19 cellular contexts compared by ENCODE assay signal in genomic region chr10:73119457-73119856, GRCh38. TPM values are rescaled to one million over a fixed set of nuclear protein-coding genes. Genes with fewer than 3 reads are reported as not detected.
A peak's percentile ranks its signal among the peaks of the same experiment; 100 is the strongest.
DNase-seq lines count a peak whose midpoint lies in the region; ATAC-seq and TF ChIP-seq lines count a peak whose summit lies in the region.
"Had no signal": no experiment of that assay in that cellular context is flagged by ENCODE, and none has a peak within 500 bp of the region (broad histone marks: within the 10 kb centered on the region; RNA-seq: fewer than 3 reads in every experiment).

No MANE protein-coding gene starts in this region.

- in situ Hi-C loops in gastrocnemius medialis (cut with MboI; ENCODE audit: low sequenced_read_pairs in 4 of 4): no loop called here

- H3K36me3 Mint-ChIP-seq in activated CD4-positive, alpha-beta T cell treated with anti-CD3 and anti-CD28 coated beads for 36 hours (ENCODE audit: low read depth): peaks cover 10% of the 10 kb centered on the region
- H3K36me3 Mint-ChIP-seq in GM23338 (ENCODE audit: low read depth): peaks cover 10% of the 10 kb centered on the region; the same call in 2 of the 3 replicates

- H3K4me3 ChIP-seq in GM23338: no peak overlapping the region
- no peak overlapping the region for H3K4me3 ChIP-seq in adrenal gland
- H3K4me3 ChIP-seq in gastrocnemius medialis: no peak overlapping the region

- intact Hi-C loops in activated CD4-positive, alpha-beta T cell treated with anti-CD3 and anti-CD28 coated beads for 36 hours (cut with DNase I, micrococcal nuclease): no loop called here
- intact Hi-C loops in adrenal gland (cut with DNase I) (no loop called here), gastrocnemius medialis (cut with DNase I; ENCODE audit: low total_unique reads) (no loop called here)

- no peaks in the 10 kb centered on the region for H3K9me2 ChIP-seq in GM23338 (ENCODE audit: insufficient read depth)

- CTCF ChIA-PET in activated CD4-positive, alpha-beta T cell treated with anti-CD3 and anti-CD28 coated beads for 36 hours (lab: Charles Lee): interaction anchor here (0.6 kb wide), 1 partner anchor 49 kb away, joined by 3 read pairs; no protein-coding TSS in a partner anchor

- DNase-seq in activated CD4-positive, alpha-beta T cell treated with anti-CD3 and anti-CD28 coated beads for 36 hours: no peak
- DNase-seq in activated CD4-positive, alpha-beta T cell treated with anti-CD3 and anti-CD28 coated beads for 48 hours: no peak
- DNase-seq in GM23338 (ENCODE audit: low spot score): no peak
- DNase-seq in adrenal gland: no peak
- DNase-seq in gastrocnemius medialis: no peak
- no peak for DNase-seq in SKM-1 (lab: John Stamatoyannopoulos, UW; ENCODE audit: unreplicated experiment)
- DNase-seq in activated T-cell treated with anti-CD3 and anti-CD28 coated beads, Interleukin-2, amount 50 U/mL, for 1 hour: no peak
- DNase-seq: 8988T; BE2C; CD8-positive, alpha-beta memory T cell; DMS79; H9; NCI-H1417; NCI-H187 treated with DMSO at 0.1 percent for 48 hours; NCI-H69; NK-92 treated with Interleukin-12 subunit alpha and Interleukin-12 subunit beta, amount 100 ng/mL, for 24 hours; SHP77 treated with DMSO at 0.1 percent for 48 hours had no signal

- H3K9me3 ChIP-seq in adrenal gland (replicated peaks in 1 of 3): no peaks in the 10 kb centered on the region
- H3K9me3 ChIP-seq in gastrocnemius medialis: no peaks in the 10 kb centered on the region
- H3K9me3 ChIP-seq: BE2C had no signal

- POLR2A ChIA-PET in activated CD4-positive, alpha-beta T cell treated with anti-CD3 and anti-CD28 coated beads for 36 hours (lab: Charles Lee): no interaction called here

- peak overlapping the region; percentile 22 for H3K27ac Mint-ChIP-seq in activated CD4-positive, alpha-beta T cell treated with anti-CD3 and anti-CD28 coated beads for 36 hours
- 0 out of 2 replicates have a peak overlapping the region, but pooled peaks have one; percentile 6 for H3K27ac Mint-ChIP-seq in GM23338

- H3K4me1 ChIP-seq in GM23338 (ENCODE audit: insufficient read depth) (peaks cover 3% of the 10 kb centered on the region; the same call in 1 of the 2 replicates), adrenal gland (replicated peaks in 1 of 2) (peaks cover 7 to 18% of the 10 kb centered on the region in 2 donors), gastrocnemius medialis (peaks cover 19 to 34% of the 10 kb centered on the region in 2 donors)
- H3K4me1 ChIP-seq: BE2C had no signal

- ATAC-seq in activated CD4-positive, alpha-beta T cell treated with anti-CD3 and anti-CD28 coated beads for 36 hours: no peak
- no peak for ATAC-seq in GM23338
- ATAC-seq in gastrocnemius medialis: no peak
- no peak for ATAC-seq in GM19455 (IDR thresholded peaks at IDR 0.05; ENCODE audit: unreplicated experiment)

- TF ChIP-seq CTCF in GM23338 (conservative IDR thresholded peaks at IDR 0.05; ENCODE audit: low read depth in 2 of 2) (no peak), adrenal gland (IDR thresholded peaks at IDR 0.05) (no peak), gastrocnemius medialis (IDR thresholded peaks at IDR 0.05 in 4 of 5, conservative IDR thresholded peaks at IDR 0.05 in 1 of 5) (no peak)

- no peak overlapping the region for H2AFZ ChIP-seq in GM23338

- TF ChIP-seq POLR2A in adrenal gland (IDR thresholded peaks at IDR 0.05) (no peak), gastrocnemius medialis (IDR thresholded peaks at IDR 0.05) (no peak)

- H3K9me3 Mint-ChIP-seq in activated CD4-positive, alpha-beta T cell treated with anti-CD3 and anti-CD28 coated beads for 36 hours (ENCODE audit: low read depth): no peaks in the 10 kb centered on the region
- H3K9me3 Mint-ChIP-seq in GM23338: no peaks in the 10 kb centered on the region
- H3K9me3 Mint-ChIP-seq: CD8-positive, alpha-beta memory T cell; H9 had no signal

- 83 to 94% (median 89%) methylated on average over 1 of the region's 1 CpG for WGBS in adrenal gland, 4 donors

- no peaks in the 10 kb centered on the region for H4K20me1 ChIP-seq in GM23338 (replicated peaks; ENCODE audit: insufficient read depth)

- H3K27ac ChIP-seq in GM23338 (ENCODE audit: low read depth) (no peak overlapping the region), adrenal gland (peak overlapping the region in 4 of 5 donors; percentile 42 to 72 (median 56)), gastrocnemius medialis (peak overlapping the region; percentile 91 to 96 (median 94))

- H3K79me2 ChIP-seq in GM23338 (replicated peaks; ENCODE audit: insufficient read depth): no peaks in the 10 kb centered on the region

- no peak overlapping the region for H3K4me3 Mint-ChIP-seq in activated CD4-positive, alpha-beta T cell treated with anti-CD3 and anti-CD28 coated beads for 36 hours
- no peak overlapping the region for H3K4me3 Mint-ChIP-seq in GM23338
- H3K4me3 Mint-ChIP-seq: CD8-positive, alpha-beta memory T cell; H9 had no signal

- H3F3A ChIP-seq in GM23338 (replicated peaks; ENCODE audit: low read depth): peaks cover 4% of the 10 kb centered on the region; the same call in 1 of the 2 replicates

- H3K4me1 Mint-ChIP-seq in activated CD4-positive, alpha-beta T cell treated with anti-CD3 and anti-CD28 coated beads for 36 hours: peaks cover 6% of the 10 kb centered on the region
- H3K4me1 Mint-ChIP-seq in GM23338: peaks cover 7% of the 10 kb centered on the region; the same call in 2 of the 3 replicates
- H3K4me1 Mint-ChIP-seq: CD8-positive, alpha-beta memory T cell had no signal

- H3K27me3 Mint-ChIP-seq in activated CD4-positive, alpha-beta T cell treated with anti-CD3 and anti-CD28 coated beads for 36 hours: no peaks in the 10 kb centered on the region
- H3K27me3 Mint-ChIP-seq in GM23338 (ENCODE audit: insufficient read depth, low read depth, poor library complexity): peaks cover 4% of the 10 kb centered on the region
- H3K27me3 Mint-ChIP-seq: CD8-positive, alpha-beta memory T cell had no signal

- no peaks in the 10 kb centered on the region for H3K27me3 ChIP-seq in GM23338 (ENCODE audit: insufficient read depth)
- no peaks in the 10 kb centered on the region for H3K27me3 ChIP-seq in adrenal gland
- H3K27me3 ChIP-seq in gastrocnemius medialis: no peaks in the 10 kb centered on the region
- H3K27me3 ChIP-seq: BE2C had no signal

- H3K4me2 ChIP-seq in GM23338: no peak overlapping the region

- H3K36me3 ChIP-seq in GM23338 (ENCODE audit: insufficient read depth) (no peaks in the 10 kb centered on the region), adrenal gland (replicated peaks in 1 of 2) (no peaks in the 10 kb centered on the region), gastrocnemius medialis (no peaks in the 10 kb centered on the region)
- H3K36me3 ChIP-seq: BE2C had no signal

TF ChIP-seq in GM23338, 12 proteins besides CTCF, POLR2A, EP300 and RAD21 (continues in another document):
- TF ChIP-seq EZH2 (IDR thresholded peaks at IDR 0.05; ENCODE audit: low read depth, unreplicated experiment) (no peak), STAT1 (IDR thresholded peaks at IDR 0.05; ENCODE audit: unreplicated experiment) (no peak)

RNA-seq across cellular contexts. Expression of gene NUDT13, which starts 9.2 kb away (rescaled TPM):
- total RNA-seq in activated CD4-positive, alpha-beta T cell treated with anti-CD3 and anti-CD28 coated beads for 36 hours: 1 to 10 TPM; 1.6 to 2.2 TPM
- total RNA-seq in GM23338 (2014; rRNA removed; shearing (Covaris generic)): 1.4 and 4.3 TPM in 2 replicates
- polyA plus RNA-seq in GM23338 (2016; fragmentation: Nextera tagmentation; extraction: Ambion mirVana) (2.2 and 3.6 TPM in 2 replicates), adrenal gland (1 to 10 TPM; 2.3 to 6.1 (median 2.7) TPM)
- total RNA-seq in adrenal gland (1 to 10 TPM; 1.0 to 5.1 (median 3.1) TPM), gastrocnemius medialis (1 to 10 TPM; 1.7 to 5.3 (median 2.0) TPM)
- total RNA-seq: OCI-LY7 had no signal

RNA-seq across cellular contexts. Expression of gene P4HA1, which starts 22.8 kb away (rescaled TPM):
- 10 to 100 TPM; 51.8 to 58.5 TPM for total RNA-seq in activated CD4-positive, alpha-beta T cell treated with anti-CD3 and anti-CD28 coated beads for 36 hours
- 22.1 and 27.1 TPM in 2 replicates for total RNA-seq in GM23338 (2014; rRNA removed; shearing (Covaris generic))
- polyA plus RNA-seq in GM23338 (2016; fragmentation: Nextera tagmentation; extraction: Ambion mirVana): 22.2 and 26.4 TPM in 2 replicates
- 100 to 1,000 TPM in 1 of 8 donors, 10 to 100 TPM in 7; 28.2 to 109 (median 52.2) TPM for total RNA-seq in adrenal gland
- 10 to 100 TPM in 2 of 3 donors, 1 to 10 TPM in 1; 9.2 to 34.7 (median 14.2) TPM for polyA plus RNA-seq in adrenal gland
- 100 to 1,000 TPM in 3 of 4 donors, 10 to 100 TPM in 1; 65.3 to 348 (median 217) TPM for total RNA-seq in gastrocnemius medialis

RNA-seq across cellular contexts. Expression of gene ECD, which starts 48.4 kb away (rescaled TPM):
- 10 to 100 TPM; 41.0 to 50.7 TPM for total RNA-seq in activated CD4-positive, alpha-beta T cell treated with anti-CD3 and anti-CD28 coated beads for 36 hours
- 51.5 and 56.6 TPM in 2 replicates for total RNA-seq in GM23338 (2014; rRNA removed; shearing (Covaris generic))
- polyA plus RNA-seq in GM23338 (2016; fragmentation: Nextera tagmentation; extraction: Ambion mirVana): 25.6 and 37.8 TPM in 2 replicates
- 10 to 100 TPM; 22.6 to 39.3 (median 28.3) TPM for total RNA-seq in adrenal gland
- polyA plus RNA-seq in adrenal gland: 10 to 100 TPM in 2 of 3 donors, 1 to 10 TPM in 1; 6.4 to 40.7 (median 14.0) TPM
- total RNA-seq in gastrocnemius medialis: 10 to 100 TPM; 11.0 to 22.8 (median 18.6) TPM

RNA-seq across cellular contexts. Expression of gene FAM149B1, which starts 48.5 kb away (rescaled TPM):
- 10 to 100 TPM; 16.0 to 18.6 TPM for total RNA-seq in activated CD4-positive, alpha-beta T cell treated with anti-CD3 and anti-CD28 coated beads for 36 hours
- total RNA-seq in GM23338 (2014; rRNA removed; shearing (Covaris generic)): 11.2 and 13.6 TPM in 2 replicates
- 14.7 and 19.3 TPM in 2 replicates for polyA plus RNA-seq in GM23338 (2016; fragmentation: Nextera tagmentation; extraction: Ambion mirVana)
- 10 to 100 TPM; 10.9 to 33.7 (median 18.6) TPM for total RNA-seq in adrenal gland
- 10 to 100 TPM; 23.2 to 33.8 (median 31.7) TPM for polyA plus RNA-seq in adrenal gland
- 1 to 10 TPM; 2.2 to 6.9 (median 5.6) TPM for total RNA-seq in gastrocnemius medialis
